In the genomic region with DNA sequence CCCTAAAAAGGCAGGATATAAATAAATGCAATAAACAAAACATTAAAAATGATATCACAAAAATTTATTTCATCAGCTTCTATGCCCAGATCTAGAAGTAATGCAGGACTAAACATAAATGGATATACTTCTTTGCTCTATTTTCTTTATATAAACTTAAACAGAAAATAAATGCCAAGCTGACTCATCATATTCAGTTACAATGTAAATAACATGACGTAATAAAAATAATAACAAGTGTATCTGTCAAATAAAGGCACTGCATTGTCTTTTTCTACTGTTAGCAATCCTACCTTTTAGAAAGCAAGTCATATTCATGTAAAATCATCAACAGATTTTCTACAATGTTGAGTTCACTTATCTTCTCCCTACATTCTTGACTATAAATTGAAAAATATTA, we compare ENCODE assay signal across 20 cellular contexts.
DNase-seq lines count a peak whose midpoint lies in the region; ATAC-seq, FAIRE-seq and TF ChIP-seq lines count a peak whose summit lies in the region.
"Had no signal": no experiment of that assay in that cellular context is flagged by ENCODE, and none has a peak within 500 bp of the region (broad histone marks: within the 10 kb centered on the region; RNA-seq: fewer than 3 reads in every experiment).

No MANE protein-coding gene starts in this region.

- no peaks in the 10 kb centered on the region for H3K79me2 ChIP-seq in mesendoderm (ENCODE audit: control insufficient read depth, insufficient read depth, low read length)

- no peak overlapping the region for H3K56ac ChIP-seq in mesendoderm (ENCODE audit: low read length)

- no peaks in the 10 kb centered on the region for H3K9me3 ChIP-seq in HEK293 (ENCODE audit: control insufficient read depth, insufficient read depth, low read depth, low read length)
- no peaks in the 10 kb centered on the region for H3K9me3 ChIP-seq in T-helper 17 cell (ENCODE audit: control insufficient read depth, low read length, poor library complexity, severe bottlenecking)

- no peak overlapping the region for H2BK15ac ChIP-seq in mesendoderm (replicated peaks; ENCODE audit: low read depth)

- H3K79me1 ChIP-seq in mesendoderm (ENCODE audit: low read length), result no peaks in the 10 kb centered on the region

- CTCF ChIA-PET in HEK293 (lab: Yijun Ruan, JAX), result interaction anchor here (0.6 to 2.8 kb wide), 2 partner anchors 159 to 1465 kb away, joined by 3 to 7 read pairs; no protein-coding TSS in a partner anchor

- H3K4me3 ChIP-seq in HEK293 (ENCODE audit: low read depth, low read length) (no peak overlapping the region), bronchial epithelial cell (ENCODE audit: low read depth, low read length) (no peak overlapping the region), mesendoderm (ENCODE audit: low read length) (no peak overlapping the region)

- no peak overlapping the region for H3K4me2 ChIP-seq in mesendoderm (ENCODE audit: low read length)

- no peak for TF ChIP-seq CTCF in HEK293 (tag by site-specific recombination; IDR thresholded peaks at IDR 0.05)
- no peak for TF ChIP-seq CTCF in bronchial epithelial cell (IDR thresholded peaks at IDR 0.05; ENCODE audit: insufficient read depth, low read length, severe bottlenecking)

- H3K23ac ChIP-seq in mesendoderm (ENCODE audit: low read length), result no peak overlapping the region

- H3K27ac Mint-ChIP-seq in T-helper 17 cell, result peak overlapping the region; percentile 69
- H3K27ac Mint-ChIP-seq: B cell; CD4-positive, alpha-beta T cell; H9; IgD-negative memory B cell had no signal

- no peak overlapping the region for H2BK120ac ChIP-seq in mesendoderm (ENCODE audit: low read depth, low read length)

- H3K36me3 Mint-ChIP-seq in T-helper 17 cell (ENCODE audit: low read depth), result peaks cover 7% of the 10 kb centered on the region

- H3K36me3 ChIP-seq in HEK293 (ENCODE audit: control insufficient read depth in 2 of 2, insufficient read depth in 1 of 2, low read length in 2 of 2), result no peaks in the 10 kb centered on the region
- no peaks in the 10 kb centered on the region for H3K36me3 ChIP-seq in bronchial epithelial cell (ENCODE audit: control insufficient read depth, insufficient read depth, low read length)
- no peaks in the 10 kb centered on the region for H3K36me3 ChIP-seq in mesendoderm (ENCODE audit: control insufficient read depth, insufficient read depth, low read length)

- H2BK5ac ChIP-seq in mesendoderm (ENCODE audit: low read length), result no peak overlapping the region

- POLR2A ChIA-PET in HEK293 (lab: Yijun Ruan, JAX), result no interaction called here

- H3K27me3 Mint-ChIP-seq in T-helper 17 cell, result peaks cover 11% of the 10 kb centered on the region
- H3K27me3 Mint-ChIP-seq: B cell, IgD-negative memory B cell had no signal

- no peak overlapping the region for H4K5ac ChIP-seq in mesendoderm (ENCODE audit: low read length)

- H4K8ac ChIP-seq in mesendoderm (ENCODE audit: low read depth, low read length), result no peak overlapping the region

- H3K4me3 Mint-ChIP-seq in T-helper 17 cell, result no peak overlapping the region
- H3K4me3 Mint-ChIP-seq: B cell; CD4-positive, alpha-beta T cell; H9; IgD-negative memory B cell had no signal

- DNase-seq in T-helper 17 cell (no peak), bronchial epithelial cell (ENCODE audit: low read depth) (peak; percentile 65), superior temporal gyrus (ENCODE audit: extremely low spot score) (no peak), mesendoderm (no peak), NCI-H2107 treated with DMSO at 0.1 percent for 48 hours (lab: John Stamatoyannopoulos, UW; ENCODE audit: unreplicated experiment) (no peak)
- DNase-seq: 8988T; C1 segment of cervical spinal cord; Calu3; CD4-positive, alpha-beta T cell; DMS 273 treated with DMSO at 0.1 percent for 48 hours; DMS79 treated with DMSO at 0.1 percent for 48 hours; EL; GOT3; H9 had no signal

- WGBS in mesendoderm (ENCODE audit: extremely low coverage, insufficient coverage, low lambda C conversion rate), result no CpG with 5 or more reads among the region's 1 CpG

- no peak overlapping the region for H3K27ac ChIP-seq in HEK293 (ENCODE audit: extremely low read depth, low read depth, low read length)
- H3K27ac ChIP-seq in mesendoderm (ENCODE audit: low read depth, low read length), result no peak overlapping the region

- H3K27me3 ChIP-seq in bronchial epithelial cell (ENCODE audit: control insufficient read depth, insufficient read depth, low read length), result no peaks in the 10 kb centered on the region
- no peaks in the 10 kb centered on the region for H3K27me3 ChIP-seq in mesendoderm (ENCODE audit: insufficient read depth, low read length, poor library complexity)

- H3K4me1 ChIP-seq in HEK293 (ENCODE audit: control insufficient read depth, insufficient read depth, low read length), result no peaks in the 10 kb centered on the region
- H3K4me1 ChIP-seq in mesendoderm (ENCODE audit: control insufficient read depth, low read depth, low read length), result no peaks in the 10 kb centered on the region

- H2AK5ac ChIP-seq in mesendoderm (ENCODE audit: low read length), result no peak overlapping the region

- H3K9ac ChIP-seq in mesendoderm (ENCODE audit: low read length), result no peak overlapping the region

- peaks cover 9% of the 10 kb centered on the region for H3K4me1 Mint-ChIP-seq in T-helper 17 cell
- H3K4me1 Mint-ChIP-seq: B cell, IgD-negative memory B cell had no signal

- no peak overlapping the region for H3K4ac ChIP-seq in mesendoderm (ENCODE audit: low read depth, low read length)

- ATAC-seq in T-helper 17 cell, result no peak

- FAIRE-seq in A204.1 (lab: Jason Lieb, UNC) (peak; percentile 62), bronchial epithelial cell (lab: Jason Lieb, UNC) (no peak)
- FAIRE-seq: G401.6, GM12892 had no signal

- H3K18ac ChIP-seq in mesendoderm (ENCODE audit: low read length), result no peak overlapping the region

TF ChIP-seq in HEK293, 187 proteins besides CTCF, POLR2A, EP300 and RAD21:
- TF ChIP-seq ZNF146 (tag by site-specific recombination; IDR thresholded peaks at IDR 0.05), result no peak
- TF ChIP-seq, protein P1, sequence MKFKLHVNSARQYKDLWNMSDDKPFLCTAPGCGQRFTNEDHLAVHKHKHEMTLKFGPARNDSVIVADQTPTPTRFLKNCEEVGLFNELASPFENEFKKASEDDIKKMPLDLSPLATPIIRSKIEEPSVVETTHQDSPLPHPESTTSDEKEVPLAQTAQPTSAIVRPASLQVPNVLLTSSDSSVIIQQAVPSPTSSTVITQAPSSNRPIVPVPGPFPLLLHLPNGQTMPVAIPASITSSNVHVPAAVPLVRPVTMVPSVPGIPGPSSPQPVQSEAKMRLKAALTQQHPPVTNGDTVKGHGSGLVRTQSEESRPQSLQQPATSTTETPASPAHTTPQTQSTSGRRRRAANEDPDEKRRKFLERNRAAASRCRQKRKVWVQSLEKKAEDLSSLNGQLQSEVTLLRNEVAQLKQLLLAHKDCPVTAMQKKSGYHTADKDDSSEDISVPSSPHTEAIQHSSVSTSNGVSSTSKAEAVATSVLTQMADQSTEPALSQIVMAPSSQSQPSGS (tag by site-specific recombination; IDR thresholded peaks at IDR 0.05; ENCODE audit: low read depth), result peak; percentile 64
- TF ChIP-seq, protein P2, sequence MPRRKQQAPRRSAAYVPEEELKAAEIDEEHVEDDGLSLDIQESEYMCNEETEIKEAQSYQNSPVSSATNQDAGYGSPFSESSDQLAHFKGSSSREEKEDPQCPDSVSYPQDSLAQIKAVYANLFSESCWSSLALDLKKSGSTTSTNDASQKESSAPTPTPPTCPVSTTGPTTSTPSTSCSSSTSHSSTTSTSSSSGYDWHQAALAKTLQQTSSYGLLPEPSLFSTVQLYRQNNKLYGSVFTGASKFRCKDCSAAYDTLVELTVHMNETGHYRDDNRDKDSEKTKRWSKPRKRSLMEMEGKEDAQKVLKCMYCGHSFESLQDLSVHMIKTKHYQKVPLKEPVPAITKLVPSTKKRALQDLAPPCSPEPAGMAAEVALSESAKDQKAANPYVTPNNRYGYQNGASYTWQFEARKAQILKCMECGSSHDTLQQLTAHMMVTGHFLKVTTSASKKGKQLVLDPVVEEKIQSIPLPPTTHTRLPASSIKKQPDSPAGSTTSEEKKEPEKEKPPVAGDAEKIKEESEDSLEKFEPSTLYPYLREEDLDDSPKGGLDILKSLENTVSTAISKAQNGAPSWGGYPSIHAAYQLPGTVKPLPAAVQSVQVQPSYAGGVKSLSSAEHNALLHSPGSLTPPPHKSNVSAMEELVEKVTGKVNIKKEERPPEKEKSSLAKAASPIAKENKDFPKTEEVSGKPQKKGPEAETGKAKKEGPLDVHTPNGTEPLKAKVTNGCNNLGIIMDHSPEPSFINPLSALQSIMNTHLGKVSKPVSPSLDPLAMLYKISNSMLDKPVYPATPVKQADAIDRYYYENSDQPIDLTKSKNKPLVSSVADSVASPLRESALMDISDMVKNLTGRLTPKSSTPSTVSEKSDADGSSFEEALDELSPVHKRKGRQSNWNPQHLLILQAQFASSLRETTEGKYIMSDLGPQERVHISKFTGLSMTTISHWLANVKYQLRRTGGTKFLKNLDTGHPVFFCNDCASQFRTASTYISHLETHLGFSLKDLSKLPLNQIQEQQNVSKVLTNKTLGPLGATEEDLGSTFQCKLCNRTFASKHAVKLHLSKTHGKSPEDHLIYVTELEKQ (tag by site-specific recombination; IDR thresholded peaks at IDR 0.05; ENCODE audit: borderline replicate concordance), result no peak
- no peak for TF ChIP-seq ZNF433 (tag by site-specific recombination; IDR thresholded peaks at IDR 0.05; ENCODE audit: low read depth)
- TF ChIP-seq, protein P3, sequence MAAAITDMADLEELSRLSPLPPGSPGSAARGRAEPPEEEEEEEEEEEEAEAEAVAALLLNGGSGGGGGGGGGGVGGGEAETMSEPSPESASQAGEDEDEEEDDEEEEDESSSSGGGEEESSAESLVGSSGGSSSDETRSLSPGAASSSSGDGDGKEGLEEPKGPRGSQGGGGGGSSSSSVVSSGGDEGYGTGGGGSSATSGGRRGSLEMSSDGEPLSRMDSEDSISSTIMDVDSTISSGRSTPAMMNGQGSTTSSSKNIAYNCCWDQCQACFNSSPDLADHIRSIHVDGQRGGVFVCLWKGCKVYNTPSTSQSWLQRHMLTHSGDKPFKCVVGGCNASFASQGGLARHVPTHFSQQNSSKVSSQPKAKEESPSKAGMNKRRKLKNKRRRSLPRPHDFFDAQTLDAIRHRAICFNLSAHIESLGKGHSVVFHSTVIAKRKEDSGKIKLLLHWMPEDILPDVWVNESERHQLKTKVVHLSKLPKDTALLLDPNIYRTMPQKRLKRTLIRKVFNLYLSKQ (tag by site-specific recombination; IDR thresholded peaks at IDR 0.05; ENCODE audit: borderline replicate concordance), result no peak
- no peak for TF ChIP-seq YY1 (tag by site-specific recombination; IDR thresholded peaks at IDR 0.05)
- TF ChIP-seq ZNF426 (tag by site-specific recombination; IDR thresholded peaks at IDR 0.05), result no peak
